In the genomic region with DNA sequence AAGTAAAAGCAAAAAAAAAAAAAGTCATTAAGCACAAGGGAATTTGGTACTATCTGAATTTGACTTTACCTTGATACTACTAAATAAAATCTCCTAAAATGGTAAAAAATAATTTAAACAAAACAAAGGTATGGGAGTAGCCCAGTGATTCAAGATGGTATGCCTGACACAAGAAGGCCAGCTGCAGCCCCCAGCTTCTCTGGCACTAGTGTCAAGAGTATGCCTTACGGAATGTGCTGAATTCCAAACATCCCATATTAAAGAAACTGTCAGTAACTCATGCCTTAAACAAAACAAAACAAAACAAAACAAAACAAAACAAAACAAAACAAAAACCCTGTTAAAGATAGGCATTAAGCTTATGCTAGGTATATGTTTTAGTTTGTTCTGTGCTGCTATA, we compare ENCODE assay signal across 19 cellular contexts.
DNase-seq lines count a peak whose midpoint lies in the region; ATAC-seq, FAIRE-seq and TF ChIP-seq lines count a peak whose summit lies in the region.
"Had no signal": no experiment of that assay in that cellular context is flagged by ENCODE, and none has a peak within 500 bp of the region (broad histone marks: within the 10 kb centered on the region; RNA-seq: fewer than 3 reads in every experiment).

No MANE protein-coding gene starts in this region.

- H2BK5ac ChIP-seq in trophoblast cell (ENCODE audit: low read depth, low read length, poor library complexity), result no peak overlapping the region

- no peaks in the 10 kb centered on the region for H3K79me1 ChIP-seq in trophoblast cell (ENCODE audit: low read length)

- H4K8ac ChIP-seq in trophoblast cell (ENCODE audit: low read depth, low read length), result no peak overlapping the region

- no peaks in the 10 kb centered on the region for H3K36me3 ChIP-seq in GM23338 (ENCODE audit: insufficient read depth)
- H3K36me3 ChIP-seq in trophoblast cell (ENCODE audit: control insufficient read depth in 1 of 2, insufficient read depth in 2 of 2, low read length in 2 of 2), result no peaks in the 10 kb centered on the region
- H3K36me3 ChIP-seq in smooth muscle cell (ENCODE audit: low read depth), result no peaks in the 10 kb centered on the region
- H3K36me3 ChIP-seq: BLaER1 had no signal

- H3K9me2 ChIP-seq in GM23338 (ENCODE audit: insufficient read depth), result no peaks in the 10 kb centered on the region

- ATAC-seq in GM23338 (no peak), HG03521 (IDR thresholded peaks at IDR 0.05; ENCODE audit: unreplicated experiment) (no peak)
- ATAC-seq: CD8-positive, alpha-beta T cell had no signal

- H2AFZ ChIP-seq in GM23338 (no peak overlapping the region), trophoblast cell (ENCODE audit: insufficient read depth, low read length, poor library complexity) (no peak overlapping the region), smooth muscle cell (ENCODE audit: low read depth) (no peak overlapping the region)

- H4K91ac ChIP-seq in trophoblast cell (ENCODE audit: low read depth, low read length), result no peak overlapping the region

- no peak overlapping the region for H2BK12ac ChIP-seq in trophoblast cell (ENCODE audit: low read length)

- no peak overlapping the region for H3K23ac ChIP-seq in trophoblast cell (ENCODE audit: low read length)

- no peak overlapping the region for H3K14ac ChIP-seq in trophoblast cell (ENCODE audit: low read length)

- no peaks in the 10 kb centered on the region for H3K9me3 Mint-ChIP-seq in GM23338
- H3K9me3 Mint-ChIP-seq: CD8-positive, alpha-beta T cell; H9; HFFc6 had no signal

- no peak overlapping the region for H3K18ac ChIP-seq in trophoblast cell (ENCODE audit: low read length)

- H3K27me3 ChIP-seq in GM23338 (ENCODE audit: insufficient read depth) (no peaks in the 10 kb centered on the region), trophoblast cell (ENCODE audit: insufficient read depth, low read length) (no peaks in the 10 kb centered on the region), smooth muscle cell (ENCODE audit: low read depth) (no peaks in the 10 kb centered on the region)
- H3K27me3 ChIP-seq: BLaER1 had no signal

- H3K4me2 ChIP-seq in GM23338, result no peak overlapping the region
- no peak overlapping the region for H3K4me2 ChIP-seq in trophoblast cell (ENCODE audit: low read length)
- no peak overlapping the region for H3K4me2 ChIP-seq in smooth muscle cell

- H3K27ac ChIP-seq in GM23338 (ENCODE audit: low read depth) (no peak overlapping the region), trophoblast cell (ENCODE audit: low read depth, low read length) (no peak overlapping the region), smooth muscle cell (ENCODE audit: low read depth) (no peak overlapping the region)
- H3K27ac ChIP-seq: BLaER1, C4-2B had no signal

- H4K20me1 ChIP-seq in GM23338 (replicated peaks; ENCODE audit: insufficient read depth), result no peaks in the 10 kb centered on the region
- no peaks in the 10 kb centered on the region for H4K20me1 ChIP-seq in smooth muscle cell (ENCODE audit: low read depth)
- H4K20me1 ChIP-seq: BLaER1 had no signal

- no peak overlapping the region for H3K27ac Mint-ChIP-seq in GM23338
- H3K27ac Mint-ChIP-seq: B cell; CD8-positive, alpha-beta T cell; H9; HFFc6 had no signal

- no peak for TF ChIP-seq POLR2A in H54 (IDR thresholded peaks at IDR 0.05; ENCODE audit: low read depth, low read length)

- H3K4ac ChIP-seq in trophoblast cell (ENCODE audit: low read depth, low read length), result no peak overlapping the region

- H3K4me1 ChIP-seq in GM23338 (ENCODE audit: insufficient read depth) (no peaks in the 10 kb centered on the region), trophoblast cell (ENCODE audit: control insufficient read depth in 1 of 2, insufficient read depth in 2 of 2, low read length in 2 of 2) (no peaks in the 10 kb centered on the region), smooth muscle cell (ENCODE audit: low read depth) (peaks cover 25% of the 10 kb centered on the region)
- H3K4me1 ChIP-seq: Caco-2 had no signal

- H4K12ac ChIP-seq in trophoblast cell (ENCODE audit: low read depth, low read length), result no peak overlapping the region

- H3K4me1 Mint-ChIP-seq in GM23338, result peaks cover 13% of the 10 kb centered on the region
- H3K4me1 Mint-ChIP-seq: B cell; CD4-positive, CD25-positive, alpha-beta regulatory T cell had no signal

- no peak overlapping the region for H3K9ac ChIP-seq in trophoblast cell (ENCODE audit: low read length)
- no peak overlapping the region for H3K9ac ChIP-seq in smooth muscle cell (ENCODE audit: low read depth)
- H3K9ac ChIP-seq: BLaER1 had no signal

- TF ChIP-seq CTCF in GM23338 (conservative IDR thresholded peaks at IDR 0.05; ENCODE audit: low read depth in 2 of 2) (no peak), fibroblast of pulmonary artery (IDR thresholded peaks at IDR 0.05; ENCODE audit: low read length, missing control alignments) (no peak), smooth muscle cell (IDR thresholded peaks at IDR 0.05; ENCODE audit: borderline replicate concordance, insufficient read depth, poor library complexity, severe bottlenecking) (no peak)

- FAIRE-seq in H54 (lab: Jason Lieb, UNC), result no peak
- FAIRE-seq: G401.6, GM12892, H1 had no signal

- WGBS in trophoblast cell (ENCODE audit: extremely low coverage, insufficient coverage, insufficient read length), result no CpG with 5 or more reads among the region's 1 CpG
- WGBS in smooth muscle cell (ENCODE audit: low lambda C conversion rate), result 97% methylated on average over 1 of the region's 1 CpG

- peaks cover 3% of the 10 kb centered on the region for H3K27me3 Mint-ChIP-seq in GM23338 (ENCODE audit: insufficient read depth, low read depth, poor library complexity)
- H3K27me3 Mint-ChIP-seq: B cell; CD4-positive, CD25-positive, alpha-beta regulatory T cell had no signal

- H3F3A ChIP-seq in GM23338 (replicated peaks; ENCODE audit: low read depth), result no peaks in the 10 kb centered on the region
- no peaks in the 10 kb centered on the region for H3F3A ChIP-seq in smooth muscle cell (ENCODE audit: low read depth)

- H3K36me3 Mint-ChIP-seq in GM23338 (ENCODE audit: low read depth), result no peaks in the 10 kb centered on the region
- H3K36me3 Mint-ChIP-seq: CD4-positive, CD25-positive, alpha-beta regulatory T cell; CD8-positive, alpha-beta T cell had no signal

- H2AK5ac ChIP-seq in trophoblast cell (ENCODE audit: low read length), result no peak overlapping the region

- H3K79me2 ChIP-seq in GM23338 (replicated peaks; ENCODE audit: insufficient read depth), result no peaks in the 10 kb centered on the region
- no peaks in the 10 kb centered on the region for H3K79me2 ChIP-seq in trophoblast cell (ENCODE audit: control insufficient read depth, insufficient read depth, low read length, poor library complexity)
- H3K79me2 ChIP-seq in smooth muscle cell (ENCODE audit: low read depth), result no peaks in the 10 kb centered on the region

- no peaks in the 10 kb centered on the region for H3K9me3 ChIP-seq in trophoblast cell (ENCODE audit: insufficient read depth, low read depth, low read length)
- no peaks in the 10 kb centered on the region for H3K9me3 ChIP-seq in smooth muscle cell (replicated peaks; ENCODE audit: low read depth)
- H3K9me3 ChIP-seq: BLaER1, Caco-2 had no signal

- H3K4me3 ChIP-seq in GM23338 (no peak overlapping the region), fibroblast of pulmonary artery (replicated peaks; ENCODE audit: low read depth, low read length) (no peak overlapping the region), trophoblast cell (ENCODE audit: low read depth, low read length) (no peak overlapping the region), smooth muscle cell (no peak overlapping the region)
- H3K4me3 ChIP-seq: BLaER1 had no signal

- no peak overlapping the region for H2BK120ac ChIP-seq in trophoblast cell (ENCODE audit: insufficient read depth, low read length, poor library complexity)

- H3K4me3 Mint-ChIP-seq in GM23338, result no peak overlapping the region
- H3K4me3 Mint-ChIP-seq: B cell; CD4-positive, CD25-positive, alpha-beta regulatory T cell; CD8-positive, alpha-beta T cell; H9; HFFc6 had no signal

- DNase-seq in GM23338 (ENCODE audit: low spot score) (peak; percentile 11), fibroblast of pulmonary artery (ENCODE audit: low read depth) (peak; percentile 7), trophoblast cell (peak; percentile 62 to 81), smooth muscle cell (lab: John Stamatoyannopoulos, UW; ENCODE audit: unreplicated experiment) (no peak), H54 (ENCODE audit: insufficient read length, low spot score) (no peak)
- DNase-seq: Caco-2; CD4-positive, CD25-positive, alpha-beta regulatory T cell; CD8-positive, alpha-beta T cell; DMS153; DND-41; H9; HFFc6 had no signal

TF ChIP-seq in GM23338, 12 proteins besides CTCF, POLR2A, EP300 and RAD21 (continues in another document):
- TF ChIP-seq EZH2phosphoT487 (IDR thresholded peaks at IDR 0.05; ENCODE audit: unreplicated experiment), result no peak
- no peak for TF ChIP-seq ZNF114 (CRISPR knock-in tag; IDR thresholded peaks at IDR 0.05)
- no peak for TF ChIP-seq STAT1 (IDR thresholded peaks at IDR 0.05; ENCODE audit: unreplicated experiment)
- TF ChIP-seq POLR2AphosphoS5 (IDR thresholded peaks at IDR 0.05; ENCODE audit: low read depth), result no peak
- TF ChIP-seq CREB1 (CRISPR knock-in tag; IDR thresholded peaks at IDR 0.05; ENCODE audit: low read depth), result no peak

Comparison
In these comparisons a context has a peak if more than half of its experiments do, and no peak if none do; other contexts are left out.
1. DNase-seq: peak in GM23338 (single experiment), fibroblast of pulmonary artery (single experiment) and trophoblast cell (2 of 2); none in smooth muscle cell (single experiment) and H54 (single experiment).